1 cellular context compared by ENCODE assay signal in genomic region chr1:218346391-218347204, GRCh38.
TF ChIP-seq lines count a peak whose summit lies in the region.

No MANE protein-coding gene starts in this region.

TF ChIP-seq in GM12878, 131 proteins besides CTCF, POLR2A, EP300 and RAD21 (continued from another document):
- no peak for TF ChIP-seq MTA3 (IDR thresholded peaks at IDR 0.05; ENCODE audit: borderline replicate concordance, low read length)
- TF ChIP-seq NFYA (IDR thresholded peaks at IDR 0.05; ENCODE audit: borderline replicate concordance, low read depth, low read length) = no peak
- TF ChIP-seq ZNF207 (IDR thresholded peaks at IDR 0.05; ENCODE audit: borderline replicate concordance) = no peak
- no peak for TF ChIP-seq E2F4 (IDR thresholded peaks at IDR 0.05; ENCODE audit: low read depth, low read length)
- no peak for TF ChIP-seq BHLHE40 (IDR thresholded peaks at IDR 0.05; ENCODE audit: borderline replicate concordance in 1 of 2, low read depth in 2 of 2, low read length in 1 of 2)
- no peak for TF ChIP-seq LARP7 (IDR thresholded peaks at IDR 0.05)
